In genomic region chr15:100311829-100312228, GRCh38 we compare ENCODE assay signal across 18 cellular contexts. TPM values are rescaled to one million over a fixed set of nuclear protein-coding genes. Genes with fewer than 3 reads are reported as not detected.
DNase-seq lines count a peak whose midpoint lies in the region; ATAC-seq and TF ChIP-seq lines count a peak whose summit lies in the region.
"Had no signal": no experiment of that assay in that cellular context is flagged by ENCODE, and none has a peak within 500 bp of the region (broad histone marks: within the 10 kb centered on the region; RNA-seq: fewer than 3 reads in every experiment).

No MANE protein-coding gene starts in this region.

- peaks cover 4% of the 10 kb centered on the region for H3K27me3 Mint-ChIP-seq in osteocyte (ENCODE audit: unreplicated experiment)

- H3K36me3 Mint-ChIP-seq in osteocyte (ENCODE audit: unreplicated experiment): no peaks in the 10 kb centered on the region

- ATAC-seq in HG02759 (IDR thresholded peaks at IDR 0.05; ENCODE audit: unreplicated experiment) (no peak), GM18907 (IDR thresholded peaks at IDR 0.05; ENCODE audit: unreplicated experiment) (no peak)
- ATAC-seq: GM23338 had no signal

- H3K36me3 ChIP-seq in BE2C (no peaks in the 10 kb centered on the region), SJCRH30 (no peaks in the 10 kb centered on the region)

- TF ChIP-seq CTCF in BE2C (IDR thresholded peaks at IDR 0.05; ENCODE audit: low read depth, low read length) (no peak), osteocyte (IDR thresholded peaks at IDR 0.05) (no peak)

- H3K4me3 Mint-ChIP-seq in osteocyte (ENCODE audit: unreplicated experiment): no peak overlapping the region
- H3K4me3 Mint-ChIP-seq: GM23338 had no signal

- H3K27ac ChIP-seq in SJCRH30: no peak overlapping the region

- no peaks in the 10 kb centered on the region for H3K27me3 ChIP-seq in BE2C
- no peaks in the 10 kb centered on the region for H3K27me3 ChIP-seq in SJCRH30

- H3K4me3 ChIP-seq in BE2C (ENCODE audit: low read depth, low read length) (no peak overlapping the region), SJCRH30 (no peak overlapping the region)
- H3K4me3 ChIP-seq: GM23338 had no signal

- no peaks in the 10 kb centered on the region for H3K4me1 Mint-ChIP-seq in osteocyte (ENCODE audit: unreplicated experiment)

- DNase-seq in NCI-H1092 treated with DMSO at 0.1 percent for 48 hours (lab: John Stamatoyannopoulos, UW): peak; percentile 8
- DNase-seq in NCI-H1092 (lab: John Stamatoyannopoulos, UW): no peak
- DNase-seq in BE2C: peak; percentile 57
- DNase-seq in SJCRH30: peak; percentile 32 to 34
- peak; percentile 30 for DNase-seq in osteocyte (ENCODE audit: extremely low spot score, unreplicated experiment)
- no peak for DNase-seq in SW 1271 (lab: John Stamatoyannopoulos, UW)
- DNase-seq: 8988T, DMS153, GF-D8, HCEC 1CT, NCI-H187 treated with DMSO at 0.1 percent for 48 hours, NCI-H226, NCI-H69, OCI-M1, SHP77 treated with DMSO at 0.1 percent for 48 hours had no signal

- H3K9me3 ChIP-seq in BE2C (no peaks in the 10 kb centered on the region), SJCRH30 (replicated peaks) (no peaks in the 10 kb centered on the region)

- no peak overlapping the region for H3K27ac Mint-ChIP-seq in osteocyte (ENCODE audit: unreplicated experiment)
- H3K27ac Mint-ChIP-seq: GM23338 had no signal

- peaks cover 19% of the 10 kb centered on the region for H3K9me3 Mint-ChIP-seq in osteocyte (ENCODE audit: unreplicated experiment)

- H3K4me1 ChIP-seq in BE2C (no peaks in the 10 kb centered on the region), SJCRH30 (peaks cover 18% of the 10 kb centered on the region)

RNA-seq across cellular contexts. Expression of gene ADAMTS17, which starts 29.9 kb away (rescaled TPM):
- polyA plus RNA-seq in BE2C (2012; ENCODE audit: insufficient read depth, insufficient read length, low read depth): 6.9 TPM
- 4.0 and 4.1 TPM in 2 replicates for total RNA-seq in SJCRH30 (2014; rRNA removed; shearing (Covaris generic))
- 0.39 and 1.5 TPM in 2 replicates for total RNA-seq in osteocyte

Comparison
In these comparisons a context has a peak if more than half of its experiments do, and no peak if none do; other contexts are left out.
1. DNase-seq: peak in NCI-H1092 treated with DMSO at 0.1 percent for 48 hours (single experiment), BE2C (single experiment), SJCRH30 (2 of 2) and osteocyte (single experiment); none in NCI-H1092 (single experiment) and SW 1271 (0 of 2).